In the genomic region with DNA sequence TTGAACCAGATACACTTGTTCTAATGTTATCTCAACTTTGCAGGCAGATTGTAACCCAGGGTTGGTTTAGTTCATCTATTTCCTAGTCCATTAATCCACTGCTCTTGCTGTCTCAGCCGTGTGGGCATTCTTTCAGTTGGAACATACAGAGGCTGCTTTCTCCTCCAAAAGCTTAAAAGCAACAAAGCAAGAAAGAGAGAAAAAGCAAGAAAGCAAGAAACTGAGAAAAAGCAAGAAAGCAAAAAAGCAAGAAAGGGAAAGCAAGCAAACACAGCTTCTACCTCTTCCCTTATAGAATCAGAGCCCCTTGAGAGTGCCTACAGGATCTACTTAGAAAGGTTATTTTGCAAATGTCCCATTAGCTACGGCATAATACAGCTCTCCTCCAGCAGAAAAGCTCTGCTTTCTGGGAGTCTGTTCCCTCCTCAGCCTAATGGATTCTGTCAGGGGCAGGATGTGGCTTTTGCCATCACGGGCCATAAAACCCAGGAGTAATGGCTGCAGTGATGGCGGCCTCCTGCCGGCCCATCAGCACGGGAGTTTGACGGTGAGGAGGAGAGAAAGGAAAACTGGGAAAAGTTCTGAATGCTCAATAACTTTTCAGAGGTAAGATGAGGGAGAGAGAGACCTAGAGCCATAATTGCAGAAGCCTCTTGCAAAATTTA, we compare ENCODE assay signal across 18 cellular contexts.
A peak's percentile ranks its signal among the peaks of the same experiment; 100 is the strongest.
DNase-seq lines count a peak whose midpoint lies in the region; ATAC-seq and TF ChIP-seq lines count a peak whose summit lies in the region.
"Had no signal": no experiment of that assay in that cellular context is flagged by ENCODE, and none has a peak within 500 bp of the region (broad histone marks: within the 10 kb centered on the region; RNA-seq: fewer than 3 reads in every experiment).

No MANE protein-coding gene starts in this region.

- H3K36me3 ChIP-seq in breast epithelium (no peaks in the 10 kb centered on the region), mammary epithelial cell (ENCODE audit: insufficient read depth, low read length) (no peaks in the 10 kb centered on the region), SK-N-MC (ENCODE audit: insufficient read depth, low read length) (no peaks in the 10 kb centered on the region), colonic mucosa (no peaks in the 10 kb centered on the region), right atrium auricular region (no peaks in the 10 kb centered on the region)
- H3K36me3 ChIP-seq: left lung had no signal

- WGBS in mammary epithelial cell (ENCODE audit: low coverage, missing lambda C conversion rate) = 83% methylated on average over 6 of the region's 7 CpGs

- ATAC-seq in HG03139 (IDR thresholded peaks at IDR 0.05; ENCODE audit: unreplicated experiment) = no peak

- dilution Hi-C loops in mammary epithelial cell (cut with HindIII; ENCODE audit: low sequenced_read_pairs) = no loop called here

- no peaks in the 10 kb centered on the region for H4K20me1 ChIP-seq in mammary epithelial cell (ENCODE audit: insufficient read depth, low read length)

- H3K9ac ChIP-seq in mammary epithelial cell (ENCODE audit: insufficient read depth, low read length) = no peak overlapping the region
- H3K9ac ChIP-seq in SK-N-MC (ENCODE audit: insufficient read length) = peak overlapping the region; percentile 46
- H3K9ac ChIP-seq in colonic mucosa (ENCODE audit: low read depth in 2 of 2, low read length in 2 of 2) = no peak overlapping the region

- H3K4me1 ChIP-seq in breast epithelium = no peaks in the 10 kb centered on the region
- peaks cover 2% of the 10 kb centered on the region for H3K4me1 ChIP-seq in mammary epithelial cell (ENCODE audit: insufficient read depth, low read length)
- H3K4me1 ChIP-seq in colonic mucosa = no peaks in the 10 kb centered on the region
- no peaks in the 10 kb centered on the region for H3K4me1 ChIP-seq in right atrium auricular region
- H3K4me1 ChIP-seq: psoas muscle had no signal

- no peaks in the 10 kb centered on the region for H3K36me3 Mint-ChIP-seq in mesothelial cell of epicardium

- intact Hi-C loops in breast epithelium (cut with DNase I; ENCODE audit: low total_unique reads) (no loop called here), mammary epithelial cell (cut with micrococcal nuclease) (no loop called here), colonic mucosa (cut with DNase I) (no loop called here)

- no peaks in the 10 kb centered on the region for H3K9me3 Mint-ChIP-seq in mesothelial cell of epicardium

- DNase-seq in breast epithelium (ENCODE audit: low spot score in 2 of 2) (no peak), mammary epithelial cell (no peak), SK-N-MC (ENCODE audit: low read depth, low spot score) (no peak), mesothelial cell of epicardium (ENCODE audit: low spot score in 2 of 2, unreplicated experiment in 2 of 2) (no peak), NOMO-1 treated with DMSO at 0.1 percent for 48 hours (lab: John Stamatoyannopoulos, UW; ENCODE audit: unreplicated experiment) (no peak), colonic mucosa (no peak), right atrium auricular region (ENCODE audit: low spot score) (no peak)
- DNase-seq: activated CD4-positive, alpha-beta T cell treated with anti-CD3 and anti-CD28 coated beads for 4 hours; activated naive CD4-positive, alpha-beta T cell; aorta; foreskin fibroblast; GOT3; hypothalamus; psoas muscle; RPMI8226; stimulated activated naive CD4-positive, alpha-beta T cell treated with Interleukin-2 at 50 U/mL for 16 hours had no signal

- H3K27me3 Mint-ChIP-seq in mesothelial cell of epicardium (ENCODE audit: low read depth) = no peaks in the 10 kb centered on the region

- no peak for TF ChIP-seq POLR2A in breast epithelium (IDR thresholded peaks at IDR 0.05)

- H3K27ac Mint-ChIP-seq in mesothelial cell of epicardium = peak overlapping the region; percentile 95

- peaks cover 38% of the 10 kb centered on the region for H3K4me1 Mint-ChIP-seq in mesothelial cell of epicardium

- no peak for TF ChIP-seq CTCF in breast epithelium (IDR thresholded peaks at IDR 0.05)
- no peak for TF ChIP-seq CTCF in mammary epithelial cell (conservative IDR thresholded peaks at IDR 0.05 in 1 of 2, IDR thresholded peaks at IDR 0.05 in 1 of 2; ENCODE audit: extremely low read depth in 1 of 2, insufficient read depth in 1 of 2, low read depth in 1 of 2, low read length in 2 of 2)
- TF ChIP-seq CTCF in mesothelial cell of epicardium (IDR thresholded peaks at IDR 0.05; ENCODE audit: unreplicated experiment) = no peak
- no peak for TF ChIP-seq CTCF in colonic mucosa (IDR thresholded peaks at IDR 0.05)
- TF ChIP-seq CTCF in right atrium auricular region (IDR thresholded peaks at IDR 0.05) = no peak

- H3K4me3 ChIP-seq in breast epithelium (peak overlapping the region in 1 of 3 donors; percentile 13), mammary epithelial cell (replicated peaks in 1 of 3; ENCODE audit: insufficient read depth in 1 of 3, low read depth in 2 of 3, low read length in 3 of 3) (no peak overlapping the region), SK-N-MC (no peak overlapping the region), colonic mucosa (no peak overlapping the region), right atrium auricular region (no peak overlapping the region)
- H3K4me3 ChIP-seq: left lung, psoas muscle had no signal

- in situ Hi-C loops in mammary epithelial cell (cut with MboI; ENCODE audit: low sequenced_read_pairs in 2 of 2) = no loop called here

- CTCF ChIA-PET in mammary epithelial cell (lab: Charles Lee; ENCODE audit: low non-redundant PET) = no interaction called here

- peak overlapping the region; percentile 51 for H3K4me3 Mint-ChIP-seq in mesothelial cell of epicardium

- no TSS peak for BruUV-seq in mammary epithelial cell (replicated peaks; lab: Mats Ljungman, UMichigan)

- H3K27me3 ChIP-seq in breast epithelium (no peaks in the 10 kb centered on the region), mammary epithelial cell (ENCODE audit: insufficient read depth, low read length) (no peaks in the 10 kb centered on the region), colonic mucosa (no peaks in the 10 kb centered on the region), right atrium auricular region (no peaks in the 10 kb centered on the region)
- H3K27me3 ChIP-seq: left lung had no signal

- no peak overlapping the region for H2AFZ ChIP-seq in mammary epithelial cell (ENCODE audit: low read depth, low read length)

- no peaks in the 10 kb centered on the region for H3K9me3 ChIP-seq in breast epithelium
- H3K9me3 ChIP-seq in mammary epithelial cell (replicated peaks; ENCODE audit: insufficient read depth, low read length) = no peaks in the 10 kb centered on the region
- no peaks in the 10 kb centered on the region for H3K9me3 ChIP-seq in SK-N-MC (ENCODE audit: low read depth, low read length)
- no peaks in the 10 kb centered on the region for H3K9me3 ChIP-seq in colonic mucosa
- H3K9me3 ChIP-seq in right atrium auricular region = no peaks in the 10 kb centered on the region
- H3K9me3 ChIP-seq: left lung, psoas muscle had no signal

- H3K79me2 ChIP-seq in mammary epithelial cell (ENCODE audit: insufficient read depth, low read length) = no peaks in the 10 kb centered on the region

- H3K27ac ChIP-seq in breast epithelium (peak overlapping the region; percentile 82 to 85), mammary epithelial cell (ENCODE audit: insufficient read depth, low read depth, low read length) (no peak overlapping the region), SK-N-MC (peak overlapping the region; percentile 74), colonic mucosa (no peak overlapping the region), right atrium auricular region (no peak overlapping the region)
- H3K27ac ChIP-seq: left lung, psoas muscle had no signal

- H3K4me2 ChIP-seq in mammary epithelial cell (ENCODE audit: insufficient read depth, low read depth, low read length) = no peak overlapping the region

Comparison
In these comparisons a context has a peak if more than half of its experiments do, and no peak if none do; other contexts are left out.
1. H3K27ac ChIP-seq: peak in breast epithelium (2 of 2) and SK-N-MC (single experiment); none in mammary epithelial cell (single experiment), colonic mucosa (single experiment) and right atrium auricular region (0 of 2).